In genomic region chr7:130902755-130903357, GRCh38 we compare ENCODE assay signal across 8 cellular contexts.
DNase-seq lines count a peak whose midpoint lies in the region; TF ChIP-seq lines count a peak whose summit lies in the region.
"Had no signal": no experiment of that assay in that cellular context is flagged by ENCODE, and none has a peak within 500 bp of the region (broad histone marks: within the 10 kb centered on the region; RNA-seq: fewer than 3 reads in every experiment).

No MANE protein-coding gene starts in this region.

- H3K9me3 ChIP-seq in spleen, result no peaks in the 10 kb centered on the region

- in situ Hi-C loops in G401 (cut with HindIII; ENCODE audit: low sequenced_read_pairs), result no loop called here

- peaks cover 8% of the 10 kb centered on the region for H3K9me3 Mint-ChIP-seq in mesothelial cell of epicardium

- TF ChIP-seq POLR2A in spleen (IDR thresholded peaks at IDR 0.05), result no peak

- 91 to 99% (median 94%) methylated on average over 3 of the region's 3 CpGs for WGBS in spleen, 5 donors

- H3K36me3 Mint-ChIP-seq in mesothelial cell of epicardium, result no peaks in the 10 kb centered on the region

- H3K4me3 ChIP-seq in HFF-Myc (replicated peaks; ENCODE audit: low read depth, low read length) (peak overlapping the region; percentile 21), WI38 (ENCODE audit: low read depth, low read length) (peak overlapping the region; percentile 25), fibroblast of mammary gland (ENCODE audit: control insufficient read depth, low read depth, low read length) (peak overlapping the region; percentile 3), spleen (no peak overlapping the region)

- peaks cover 34 to 100% (median 70%) of the 10 kb centered on the region in 6 donors for H3K4me1 ChIP-seq in spleen

- no peak overlapping the region for H3K4me3 Mint-ChIP-seq in mesothelial cell of epicardium

- peaks cover 0 to 75% (median 13%) of the 10 kb centered on the region in 6 donors for H3K36me3 ChIP-seq in spleen

- intact Hi-C loops in spleen (cut with DNase I; ENCODE audit: low total_unique reads), result loop anchor here (10.0 kb wide), 1 partner anchor 62 kb away; no protein-coding TSS in a partner anchor

- DNase-seq in HFF-Myc (ENCODE audit: extremely low read depth, low read depth) (no peak), fibroblast of mammary gland (ENCODE audit: low read depth) (no peak), spleen (no peak), G401 (ENCODE audit: low spot score) (no peak), mesothelial cell of epicardium (ENCODE audit: low spot score in 2 of 2, unreplicated experiment in 2 of 2) (no peak), C1 segment of cervical spinal cord (lab: John Stamatoyannopoulos, UW) (no peak)
- DNase-seq: GOT3 had no signal

- peak overlapping the region in 5 of 8 donors; percentile 47 to 70 (median 64) for H3K27ac ChIP-seq in spleen

- H3K27ac Mint-ChIP-seq in mesothelial cell of epicardium, result no peak overlapping the region

- peaks cover 3% of the 10 kb centered on the region for H3K27me3 Mint-ChIP-seq in mesothelial cell of epicardium (ENCODE audit: low read depth)

- TF ChIP-seq CTCF in HFF-Myc (IDR thresholded peaks at IDR 0.05; ENCODE audit: low read depth, low read length, missing control alignments) (no peak), WI38 (IDR thresholded peaks at IDR 0.05; ENCODE audit: low read depth, low read length) (no peak), fibroblast of mammary gland (conservative IDR thresholded peaks at IDR 0.05; ENCODE audit: control insufficient read depth, insufficient read depth, low read depth, low read length) (no peak), spleen (IDR thresholded peaks at IDR 0.05 in 8 of 11, conservative IDR thresholded peaks at IDR 0.05 in 3 of 11) (no peak), mesothelial cell of epicardium (IDR thresholded peaks at IDR 0.05; ENCODE audit: unreplicated experiment) (no peak)

- H3K4me1 Mint-ChIP-seq in mesothelial cell of epicardium, result peaks cover 26% of the 10 kb centered on the region

- H3K27me3 ChIP-seq in spleen (replicated peaks in 1 of 7), result no peaks in the 10 kb centered on the region

Comparison
In these comparisons a context has a peak if more than half of its experiments do, and no peak if none do; other contexts are left out.
1. H3K4me3 ChIP-seq: peak in HFF-Myc (single experiment), WI38 (single experiment) and fibroblast of mammary gland (single experiment); none in spleen (0 of 8).